In genomic region chr16:20675488-20676267, GRCh38 we compare ENCODE assay signal across 8 cellular contexts. TPM values are rescaled to one million over a fixed set of nuclear protein-coding genes. Genes with fewer than 3 reads are reported as not detected.
DNase-seq lines count a peak whose midpoint lies in the region; ATAC-seq and TF ChIP-seq lines count a peak whose summit lies in the region.

No MANE protein-coding gene starts in this region.

- no peaks in the 10 kb centered on the region for H3K27me3 Mint-ChIP-seq in effector memory CD8-positive, alpha-beta T cell

- no peak for TF ChIP-seq POLR2A in tibial nerve (IDR thresholded peaks at IDR 0.05)

- peak overlapping the region in 1 of 4 donors; percentile 51 for H3K27ac ChIP-seq in tibial nerve

- DNase-seq in DMS79 treated with DMSO at 0.1 percent for 48 hours (lab: John Stamatoyannopoulos, UW) (peak; percentile 94), RPMI7951 (ENCODE audit: low read depth) (peak; percentile 15), mucosa of descending colon (peak; percentile 77 to 91 (median 80)), tibial nerve (ENCODE audit: low spot score in 2 of 2) (no peak), germinal center (ENCODE audit: low spot score) (no peak), UCSD-AML1 (lab: John Stamatoyannopoulos, UW; ENCODE audit: unreplicated experiment) (no peak)
- DNase-seq in effector memory CD8-positive, alpha-beta T cell, result peak in 1 of 3 experiments; percentile 19

- ATAC-seq in HG02852 (IDR thresholded peaks at IDR 0.05; ENCODE audit: unreplicated experiment), result peak; percentile 81
- peak; percentile 81 for ATAC-seq in effector memory CD8-positive, alpha-beta T cell (replicated peaks)
- ATAC-seq in mucosa of descending colon, result peak; percentile 93

- H3K9me3 Mint-ChIP-seq in effector memory CD8-positive, alpha-beta T cell, result no peaks in the 10 kb centered on the region

- peaks cover 15 to 27% of the 10 kb centered on the region in 2 donors for H3K4me1 Mint-ChIP-seq in effector memory CD8-positive, alpha-beta T cell (ENCODE audit: low read depth in 2 of 2)

- H3K4me3 Mint-ChIP-seq in effector memory CD8-positive, alpha-beta T cell, result peak overlapping the region; percentile 11 to 87

- peak overlapping the region; percentile 4 to 95 for H3K27ac Mint-ChIP-seq in effector memory CD8-positive, alpha-beta T cell

- TF ChIP-seq EP300 in tibial nerve (IDR thresholded peaks at IDR 0.05), result no peak

- TF ChIP-seq CTCF in mucosa of descending colon (IDR thresholded peaks at IDR 0.05), result no peak
- TF ChIP-seq CTCF in tibial nerve (IDR thresholded peaks at IDR 0.05), result no peak

- intact Hi-C loops in mucosa of descending colon (cut with DNase I, micrococcal nuclease), result no loop called here

- 7 to 14% methylated on average over 6 of the region's 6 CpGs for WGBS in tibial nerve, 2 donors

- H3K4me3 ChIP-seq in mucosa of descending colon, result no peak overlapping the region
- peak overlapping the region in 3 of 4 donors; percentile 8 to 42 (median 28) for H3K4me3 ChIP-seq in tibial nerve

- no peaks in the 10 kb centered on the region for H3K36me3 Mint-ChIP-seq in effector memory CD8-positive, alpha-beta T cell (ENCODE audit: insufficient read depth)

- H3K4me1 ChIP-seq in mucosa of descending colon (ENCODE audit: low read depth) (peaks cover 27% of the 10 kb centered on the region), tibial nerve (peaks cover 0 to 34% (median 8%) of the 10 kb centered on the region in 4 donors)

- no peaks in the 10 kb centered on the region for H3K36me3 ChIP-seq in mucosa of descending colon (ENCODE audit: low read depth)
- H3K36me3 ChIP-seq in tibial nerve, result no peaks in the 10 kb centered on the region

- H3K27me3 ChIP-seq in tibial nerve, result no peaks in the 10 kb centered on the region

- H3K9me3 ChIP-seq in mucosa of descending colon (no peaks in the 10 kb centered on the region), tibial nerve (no peaks in the 10 kb centered on the region)

RNA-seq across cellular contexts. Expression of gene ACSM1, which starts 21.8 kb away (rescaled TPM):
- total RNA-seq in RPMI7951 (2014; rRNA removed; shearing (Covaris generic)), result not detected in 2 replicates
- 1 to 10 TPM; 1.4 to 3.3 (median 1.5) TPM for total RNA-seq in mucosa of descending colon
- under 1 TPM in 1 of 4 donors, not detected in 3; 0.98 TPM for total RNA-seq in tibial nerve

Comparison
In these comparisons a context has a peak if more than half of its experiments do, and no peak if none do; other contexts are left out.
1. DNase-seq: peak in DMS79 treated with DMSO at 0.1 percent for 48 hours (single experiment), RPMI7951 (single experiment) and mucosa of descending colon (3 of 3); none in tibial nerve (0 of 2), germinal center (single experiment) and UCSD-AML1 (single experiment).
2. Peak in every context shown above with its lines, with median percentiles within 50 percentile points of each other: ATAC-seq.